In genomic region chr6:51300510-51300909, GRCh38 we compare ENCODE assay signal across 18 cellular contexts.
DNase-seq lines count a peak whose midpoint lies in the region; ATAC-seq and TF ChIP-seq lines count a peak whose summit lies in the region.
"Had no signal": no experiment of that assay in that cellular context is flagged by ENCODE, and none has a peak within 500 bp of the region (broad histone marks: within the 10 kb centered on the region; RNA-seq: fewer than 3 reads in every experiment).

No MANE protein-coding gene starts in this region.

- no peaks in the 10 kb centered on the region for H3K36me3 ChIP-seq in mammary epithelial cell (ENCODE audit: insufficient read depth, low read length)

- H2AFZ ChIP-seq in mammary epithelial cell (ENCODE audit: low read depth, low read length): peak overlapping the region; percentile 12

- peaks cover 14% of the 10 kb centered on the region for H3K4me1 ChIP-seq in mammary epithelial cell (ENCODE audit: insufficient read depth, low read length)

- H3K79me2 ChIP-seq in mammary epithelial cell (ENCODE audit: insufficient read depth, low read length): no peaks in the 10 kb centered on the region

- no peaks in the 10 kb centered on the region for H3K9me3 ChIP-seq in mammary epithelial cell (replicated peaks; ENCODE audit: insufficient read depth, low read length)
- H3K9me3 ChIP-seq: SK-N-SH had no signal

- intact Hi-C loops in mammary epithelial cell (cut with micrococcal nuclease): no loop called here

- ATAC-seq in GM18520 (IDR thresholded peaks at IDR 0.05; ENCODE audit: unreplicated experiment): peak; percentile 40
- ATAC-seq in HG02588 (IDR thresholded peaks at IDR 0.05; ENCODE audit: unreplicated experiment): peak; percentile 44
- ATAC-seq in HG03354 (IDR thresholded peaks at IDR 0.05; ENCODE audit: poor library complexity, severe bottlenecking, unreplicated experiment): peak; percentile 59
- ATAC-seq: Panc1, Right ventricle myocardium inferior had no signal

- in situ Hi-C loops in mammary epithelial cell (cut with MboI; ENCODE audit: low sequenced_read_pairs in 2 of 2): no loop called here

- CTCF ChIA-PET in mammary epithelial cell (lab: Charles Lee; ENCODE audit: low non-redundant PET): no interaction called here

- dilution Hi-C loops in mammary epithelial cell (cut with HindIII; ENCODE audit: low sequenced_read_pairs): no loop called here

- no peak for TF ChIP-seq CTCF in mammary epithelial cell (conservative IDR thresholded peaks at IDR 0.05 in 1 of 2, IDR thresholded peaks at IDR 0.05 in 1 of 2; ENCODE audit: extremely low read depth in 1 of 2, insufficient read depth in 1 of 2, low read depth in 1 of 2, low read length in 2 of 2)

- peak overlapping the region; percentile 79 for H3K4me2 ChIP-seq in mammary epithelial cell (ENCODE audit: insufficient read depth, low read depth, low read length)
- H3K4me2 ChIP-seq: SK-N-SH had no signal

- BruUV-seq in mammary epithelial cell (replicated peaks; lab: Mats Ljungman, UMichigan): no TSS peak

- no peak overlapping the region for H3K27ac ChIP-seq in mammary epithelial cell (ENCODE audit: insufficient read depth, low read depth, low read length)
- H3K27ac ChIP-seq: C4-2B had no signal

- no peaks in the 10 kb centered on the region for H3K27me3 ChIP-seq in mammary epithelial cell (ENCODE audit: insufficient read depth, low read length)

- DNase-seq in mammary epithelial cell (no peak), HuH-7 (ENCODE audit: low spot score) (no peak), ureter (ENCODE audit: low spot score) (no peak), mesenteric fat pad (ENCODE audit: low spot score) (no peak)
- no peak for DNase-seq in activated CD4-positive, CD25-positive, alpha-beta regulatory T cell treated with anti-CD3 and anti-CD28 coated beads, Interleukin-2, amount 50 U/mL, for 72 hours
- DNase-seq: HCEC 1CT, Karpas-422, NCI-H187, NCI-H446 treated with DMSO at 0.1 percent for 48 hours, NCI-H82, SK-N-SH, T-helper 1 cell had no signal

- H4K20me1 ChIP-seq in mammary epithelial cell (ENCODE audit: insufficient read depth, low read length): no peaks in the 10 kb centered on the region

- H3K4me3 ChIP-seq in mammary epithelial cell (replicated peaks in 1 of 3; ENCODE audit: insufficient read depth in 1 of 3, low read depth in 2 of 3, low read length in 3 of 3): no peak overlapping the region

- no peak overlapping the region for H3K9ac ChIP-seq in mammary epithelial cell (ENCODE audit: insufficient read depth, low read length)
- H3K9ac ChIP-seq: SK-N-SH had no signal
